Comparison of ENCODE assay signal across 23 cellular contexts in genomic region chr20:4326194-4327065, GRCh38.
A peak's percentile ranks its signal among the peaks of the same experiment; 100 is the strongest.
DNase-seq lines count a peak whose midpoint lies in the region; ATAC-seq, FAIRE-seq and TF ChIP-seq lines count a peak whose summit lies in the region.
"Had no signal": no experiment of that assay in that cellular context is flagged by ENCODE, and none has a peak within 500 bp of the region (broad histone marks: within the 10 kb centered on the region; RNA-seq: fewer than 3 reads in every experiment).

No MANE protein-coding gene starts in this region.

- H3K27ac ChIP-seq in foreskin keratinocyte (no peak overlapping the region), suprapubic skin (no peak overlapping the region)
- H3K27ac ChIP-seq: prostate gland had no signal

- peaks cover 11% of the 10 kb centered on the region for H3K27me3 Mint-ChIP-seq in type B pancreatic cell

- TF ChIP-seq EP300 in suprapubic skin (IDR thresholded peaks at IDR 0.05) = no peak

- H3K36me3 ChIP-seq in suprapubic skin = no peaks in the 10 kb centered on the region
- H3K36me3 ChIP-seq: prostate gland had no signal

- H3K4me1 ChIP-seq in foreskin keratinocyte (peaks cover 4% of the 10 kb centered on the region), suprapubic skin (no peaks in the 10 kb centered on the region)
- H3K4me1 ChIP-seq: prostate gland had no signal

- no peak overlapping the region for H3K4me3 ChIP-seq in suprapubic skin
- H3K4me3 ChIP-seq: prostate gland had no signal

- H3K9me3 ChIP-seq in suprapubic skin = no peaks in the 10 kb centered on the region
- H3K9me3 ChIP-seq: prostate gland had no signal

- H3K36me3 Mint-ChIP-seq in type B pancreatic cell = no peaks in the 10 kb centered on the region
- H3K36me3 Mint-ChIP-seq: CD8-positive, alpha-beta T cell; naive thymus-derived CD4-positive, alpha-beta T cell; stimulated activated memory B cell treated with anti-CD40 and anti-IgM and Interleukin-4, amounts not matched to agents 10 μg/mL and 1 μg/mL and 100 μg/mL, for 72 hours had no signal

- H3K27me3 ChIP-seq in foreskin keratinocyte = peaks cover 6% of the 10 kb centered on the region
- no peaks in the 10 kb centered on the region for H3K27me3 ChIP-seq in suprapubic skin

- no peak for FAIRE-seq in urothelium cell line (lab: Jason Lieb, UNC)
- FAIRE-seq: colon, endometrium, GM18507 had no signal

- peak; percentile 37 for ATAC-seq in Right ventricle myocardium inferior
- no peak for ATAC-seq in Right ventricle myocardium superior (ENCODE audit: poor library complexity)
- peak; percentile 68 for ATAC-seq in foreskin keratinocyte
- ATAC-seq: CD8-positive, alpha-beta T cell; naive thymus-derived CD4-positive, alpha-beta T cell; stimulated activated memory B cell treated with anti-CD40 and anti-IgM and Interleukin-4, amounts not matched to agents 10 μg/mL and 1 μg/mL and 100 μg/mL, for 72 hours had no signal

- 61% methylated on average over 4 of the region's 4 CpGs for WGBS in suprapubic skin

- peak overlapping the region; percentile 58 for H3K27ac Mint-ChIP-seq in type B pancreatic cell
- H3K27ac Mint-ChIP-seq: CD8-positive, alpha-beta T cell; H9; naive thymus-derived CD4-positive, alpha-beta T cell; stimulated activated memory B cell treated with anti-CD40 and anti-IgM and Interleukin-4, amounts not matched to agents 10 μg/mL and 1 μg/mL and 100 μg/mL, for 72 hours; T-helper 1 cell treated with Interleukin-12 subunit alpha and Interleukin-12 subunit beta and Interleukin-4 antibody, amounts not matched to agents 30 μg/mL and 1 μg/mL, for 36 hours had no signal

- H3K4me3 Mint-ChIP-seq in type B pancreatic cell = no peak overlapping the region
- H3K4me3 Mint-ChIP-seq: CD8-positive, alpha-beta T cell; H9; naive thymus-derived CD4-positive, alpha-beta T cell; stimulated activated memory B cell treated with anti-CD40 and anti-IgM and Interleukin-4, amounts not matched to agents 10 μg/mL and 1 μg/mL and 100 μg/mL, for 72 hours; T-helper 1 cell treated with Interleukin-12 subunit alpha and Interleukin-12 subunit beta and Interleukin-4 antibody, amounts not matched to agents 30 μg/mL and 1 μg/mL, for 36 hours had no signal

- intact Hi-C loops in Right ventricle myocardium inferior (cut with DNase I) (no loop called here), Right ventricle myocardium superior (cut with DNase I) (no loop called here)

- H3K9me3 Mint-ChIP-seq in type B pancreatic cell = peaks cover 8% of the 10 kb centered on the region
- H3K9me3 Mint-ChIP-seq: CD8-positive, alpha-beta T cell; H9; stimulated activated memory B cell treated with anti-CD40 and anti-IgM and Interleukin-4, amounts not matched to agents 10 μg/mL and 1 μg/mL and 100 μg/mL, for 72 hours had no signal

- no peak for TF ChIP-seq POLR2A in suprapubic skin (IDR thresholded peaks at IDR 0.05)

- in situ Hi-C loops in KBM-7 (cut with MboI; ENCODE audit: low pct_unique_long_range_greater_than_20kb, low sequenced_read_pairs) = no loop called here

- H3K4me1 Mint-ChIP-seq in type B pancreatic cell (ENCODE audit: unreplicated experiment) = no peaks in the 10 kb centered on the region
- H3K4me1 Mint-ChIP-seq: H9 had no signal

- DNase-seq in Right ventricle myocardium inferior (ENCODE audit: missing footprints) (no peak), Right ventricle myocardium superior (no peak), RKO (ENCODE audit: low spot score) (peak; percentile 26), foreskin keratinocyte (peak; percentile 80 to 87), type B pancreatic cell (ENCODE audit: extremely low spot score, unreplicated experiment) (no peak), urothelium cell line (ENCODE audit: low spot score) (no peak), KBM-7 (no peak), suprapubic skin (ENCODE audit: low spot score in 2 of 2) (no peak)
- DNase-seq: activated CD4-positive, CD25-positive, alpha-beta regulatory T cell treated with anti-CD3 and anti-CD28 coated beads, Interleukin-2, amount 50 U/mL, for 72 hours; activated gamma-delta T cell; DND-41; H9; Karpas-422; naive thymus-derived CD4-positive, alpha-beta T cell; NCI-H446 treated with DMSO at 0.1 percent for 48 hours; SHP77 had no signal

- TF ChIP-seq CTCF in foreskin keratinocyte (conservative IDR thresholded peaks at IDR 0.05) (peak; percentile 40), type B pancreatic cell (conservative IDR thresholded peaks at IDR 0.05) (no peak), suprapubic skin (IDR thresholded peaks at IDR 0.05) (no peak)

Comparison
In these comparisons a context has a peak if more than half of its experiments do, and no peak if none do; other contexts are left out.
1. DNase-seq: peak in RKO (single experiment) and foreskin keratinocyte (2 of 2); none in Right ventricle myocardium inferior (single experiment), Right ventricle myocardium superior (single experiment), type B pancreatic cell (single experiment), urothelium cell line (single experiment), KBM-7 (single experiment) and suprapubic skin (0 of 2).